Comparison of ENCODE assay signal across 1 cellular context in the genomic region with DNA sequence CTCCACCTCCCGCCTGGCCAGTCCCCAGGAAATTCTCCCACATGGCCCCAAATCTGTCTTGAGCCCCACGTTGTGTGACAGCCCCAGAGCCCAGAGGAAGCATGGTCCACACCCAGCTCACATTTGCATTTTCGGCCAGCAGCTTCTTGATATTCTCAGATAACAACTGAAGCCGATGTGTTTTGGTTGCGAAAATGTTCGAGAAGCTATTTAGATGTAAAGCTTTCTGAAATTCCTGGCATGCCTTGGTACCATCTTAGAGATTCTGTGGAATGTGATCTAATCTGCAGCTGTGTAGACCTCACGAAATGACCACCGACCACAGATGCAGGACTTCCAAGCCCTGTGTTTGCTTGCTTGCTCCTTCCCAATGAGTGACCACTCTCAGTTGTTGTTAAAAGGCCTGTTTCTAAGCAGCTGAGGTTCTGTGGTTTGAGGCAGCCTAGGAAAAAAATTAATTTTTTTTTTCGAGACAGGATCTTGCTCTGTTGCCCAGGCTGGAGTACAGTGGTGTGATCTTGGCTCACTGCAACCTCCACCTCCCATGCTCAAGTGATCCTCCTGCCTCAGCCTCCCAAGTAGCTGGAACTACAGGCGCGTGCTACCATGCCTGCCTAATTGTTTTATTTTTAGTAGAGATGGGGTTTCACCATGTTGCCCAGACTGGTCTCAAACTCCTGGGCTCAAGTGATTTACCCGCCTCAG.
TF ChIP-seq lines count a peak whose summit lies in the region.

No MANE protein-coding gene starts in this region.

TF ChIP-seq in WTC11, 78 proteins besides CTCF, POLR2A, EP300 and RAD21:
- TF ChIP-seq, protein P1, sequence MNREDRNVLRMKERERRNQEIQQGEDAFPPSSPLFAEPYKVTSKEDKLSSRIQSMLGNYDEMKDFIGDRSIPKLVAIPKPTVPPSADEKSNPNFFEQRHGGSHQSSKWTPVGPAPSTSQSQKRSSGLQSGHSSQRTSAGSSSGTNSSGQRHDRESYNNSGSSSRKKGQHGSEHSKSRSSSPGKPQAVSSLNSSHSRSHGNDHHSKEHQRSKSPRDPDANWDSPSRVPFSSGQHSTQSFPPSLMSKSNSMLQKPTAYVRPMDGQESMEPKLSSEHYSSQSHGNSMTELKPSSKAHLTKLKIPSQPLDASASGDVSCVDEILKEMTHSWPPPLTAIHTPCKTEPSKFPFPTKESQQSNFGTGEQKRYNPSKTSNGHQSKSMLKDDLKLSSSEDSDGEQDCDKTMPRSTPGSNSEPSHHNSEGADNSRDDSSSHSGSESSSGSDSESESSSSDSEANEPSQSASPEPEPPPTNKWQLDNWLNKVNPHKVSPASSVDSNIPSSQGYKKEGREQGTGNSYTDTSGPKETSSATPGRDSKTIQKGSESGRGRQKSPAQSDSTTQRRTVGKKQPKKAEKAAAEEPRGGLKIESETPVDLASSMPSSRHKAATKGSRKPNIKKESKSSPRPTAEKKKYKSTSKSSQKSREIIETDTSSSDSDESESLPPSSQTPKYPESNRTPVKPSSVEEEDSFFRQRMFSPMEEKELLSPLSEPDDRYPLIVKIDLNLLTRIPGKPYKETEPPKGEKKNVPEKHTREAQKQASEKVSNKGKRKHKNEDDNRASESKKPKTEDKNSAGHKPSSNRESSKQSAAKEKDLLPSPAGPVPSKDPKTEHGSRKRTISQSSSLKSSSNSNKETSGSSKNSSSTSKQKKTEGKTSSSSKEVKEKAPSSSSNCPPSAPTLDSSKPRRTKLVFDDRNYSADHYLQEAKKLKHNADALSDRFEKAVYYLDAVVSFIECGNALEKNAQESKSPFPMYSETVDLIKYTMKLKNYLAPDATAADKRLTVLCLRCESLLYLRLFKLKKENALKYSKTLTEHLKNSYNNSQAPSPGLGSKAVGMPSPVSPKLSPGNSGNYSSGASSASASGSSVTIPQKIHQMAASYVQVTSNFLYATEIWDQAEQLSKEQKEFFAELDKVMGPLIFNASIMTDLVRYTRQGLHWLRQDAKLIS (CRISPR knock-in tag; IDR thresholded peaks at IDR 0.05; ENCODE audit: borderline replicate concordance), result no peak
- peak; percentile 57; the same call in 1 of the 2 replicates for TF ChIP-seq ZNF121 (CRISPR knock-in tag; IDR thresholded peaks at IDR 0.05)
TF ChIP-seq in WTC11: peak in this region for 1.
